Comparison of ENCODE assay signal across 21 cellular contexts in genomic region chr1:45883633-45884032, GRCh38.
A peak's percentile ranks its signal among the peaks of the same experiment; 100 is the strongest.
DNase-seq lines count a peak whose midpoint lies in the region; ATAC-seq and TF ChIP-seq lines count a peak whose summit lies in the region.
"Had no signal": no experiment of that assay in that cellular context is flagged by ENCODE, and none has a peak within 500 bp of the region (broad histone marks: within the 10 kb centered on the region; RNA-seq: fewer than 3 reads in every experiment).

No MANE protein-coding gene starts in this region.

- no peak for ATAC-seq in GM21528 (IDR thresholded peaks at IDR 0.05; ENCODE audit: low FRiP score, unreplicated experiment)
- no peak for ATAC-seq in HG03439 (IDR thresholded peaks at IDR 0.05; ENCODE audit: unreplicated experiment)
- ATAC-seq: activated naive CD8-positive, alpha-beta T cell treated with anti-CD3 and anti-CD28 coated beads, Interleukin-2, amount 50 U/mL, for 24 hours had no signal

- DNase-seq in AG04449 (ENCODE audit: low read depth, low spot score): peak; percentile 24
- peak; percentile 13 for DNase-seq in HT1080 (ENCODE audit: low read depth)
- peak; percentile 52 for DNase-seq in astrocyte of the spinal cord (ENCODE audit: low read depth, low spot score)
- DNase-seq in kidney tubule cell (ENCODE audit: low spot score): peak; percentile 62
- DNase-seq in T1000 (lab: John Stamatoyannopoulos, UW): no peak
- DNase-seq in activated CD4-positive, alpha-beta T cell treated with anti-CD3 and anti-CD28 coated beads for 1 hour: no peak
- DNase-seq: activated B cell treated with CpG ODN at 0.5 μM for 24 hours; activated CD4-positive, alpha-beta memory T cell treated with anti-CD3 and anti-CD28 coated beads for 36 hours; activated effector memory CD4-positive, alpha-beta T cell treated with anti-CD3 and anti-CD28 coated beads, Interleukin-2, amount 50 U/mL, for 16 hours; activated naive CD8-positive, alpha-beta T cell treated with anti-CD3 and anti-CD28 coated beads, Interleukin-2, amount 50 U/mL, for 24 hours; C1 segment of cervical spinal cord; DND-41; hippocampal formation; islet precursor cell; NCI-H146; NCI-H524 treated with DMSO at 0.1 percent for 48 hours; stimulated activated CD4-positive, alpha-beta T cell treated with anti-CD3 and anti-CD28 coated beads, Interleukin-1b, Interleukin-23, amount 100 ng/mL, for 48 hours had no signal

- TF ChIP-seq CTCF in AG04449 (IDR thresholded peaks at IDR 0.05; ENCODE audit: insufficient read depth, low read length, missing control alignments) (no peak), astrocyte of the spinal cord (IDR thresholded peaks at IDR 0.05; ENCODE audit: low read depth, low read length) (no peak)

- CTCF ChIA-PET in AG04449 (lab: Yijun Ruan, JAX): interaction anchor here (0.9 to 2.8 kb wide), 7 partner anchors 13 to 371 kb away, joined by 3 to 11 read pairs (median 4); no protein-coding TSS in a partner anchor

- in situ Hi-C loops in astrocyte of the spinal cord (cut with HindIII; ENCODE audit: low sequenced_read_pairs): no loop called here

- H3K4me3 ChIP-seq in AG04449 (ENCODE audit: low read depth, low read length) (no peak overlapping the region), astrocyte of the spinal cord (ENCODE audit: low read depth, low read length) (no peak overlapping the region)
- H3K4me3 ChIP-seq: neural progenitor cell, SK-N-MC had no signal

- POLR2A ChIA-PET in AG04449 (lab: Yijun Ruan, JAX): no interaction called here

Comparison
In these comparisons a context has a peak if more than half of its experiments do, and no peak if none do; other contexts are left out.
1. DNase-seq: peak in AG04449 (single experiment), HT1080 (single experiment), astrocyte of the spinal cord (single experiment) and kidney tubule cell (single experiment); none in T1000 (single experiment) and activated CD4-positive, alpha-beta T cell treated with anti-CD3 and anti-CD28 coated beads for 1 hour (single experiment).